ENCODE assay signal across 1 cellular context in genomic region chr1:15680131-15680530, GRCh38.
TF ChIP-seq lines count a peak whose summit lies in the region.

No MANE protein-coding gene starts in this region.

TF ChIP-seq in HepG2, 621 proteins besides CTCF, POLR2A, EP300 and RAD21 (continued from another document):
- no peak for TF ChIP-seq CEBPZ (IDR thresholded peaks at IDR 0.05; ENCODE audit: low read length)
- no peak for TF ChIP-seq PHF20 (CRISPR knock-in tag; IDR thresholded peaks at IDR 0.05)
- peak; percentile 33; the same call in 1 of the 2 replicates for TF ChIP-seq FOSL2 (CRISPR knock-in tag; IDR thresholded peaks at IDR 0.05)
- TF ChIP-seq KLF12 (CRISPR knock-in tag; IDR thresholded peaks at IDR 0.05; ENCODE audit: borderline replicate concordance) = no peak
- TF ChIP-seq, protein P1, sequence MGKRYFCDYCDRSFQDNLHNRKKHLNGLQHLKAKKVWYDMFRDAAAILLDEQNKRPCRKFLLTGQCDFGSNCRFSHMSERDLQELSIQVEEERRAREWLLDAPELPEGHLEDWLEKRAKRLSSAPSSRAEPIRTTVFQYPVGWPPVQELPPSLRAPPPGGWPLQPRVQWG (CRISPR knock-in tag; IDR thresholded peaks at IDR 0.05; ENCODE audit: borderline replicate concordance, low read depth) = no peak
